25 cellular contexts compared by ENCODE assay signal in the genomic region with DNA sequence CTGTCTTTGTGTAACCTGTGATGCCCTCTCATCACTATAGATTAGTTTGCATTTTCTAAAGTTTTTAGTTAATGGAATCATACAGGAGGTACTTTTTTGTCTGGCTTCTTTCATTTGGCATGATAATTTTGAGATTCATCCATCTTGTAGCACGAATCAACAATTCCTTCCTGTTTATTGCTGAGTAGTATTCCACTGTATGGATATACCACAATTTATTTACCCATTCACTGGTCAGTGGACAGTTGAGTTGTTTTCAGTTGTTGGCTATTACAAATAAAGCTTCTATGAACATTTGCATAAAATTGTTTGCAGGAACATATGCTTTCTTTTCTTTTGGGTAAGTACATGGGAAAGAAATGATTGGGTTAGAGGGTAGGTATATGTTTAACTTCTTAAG.
"Had no signal": no experiment of that assay in that cellular context is flagged by ENCODE, and none has a peak within 500 bp of the region (broad histone marks: within the 10 kb centered on the region; RNA-seq: fewer than 3 reads in every experiment).

No MANE protein-coding gene starts in this region.

- H3K4me1 ChIP-seq: neural progenitor cell, parathyroid adenoma, right lobe of liver, uterus had no signal

- H3K27me3 ChIP-seq: hepatocyte, neural progenitor cell, neutrophil, right atrium auricular region, right lobe of liver, tibial nerve, uterus had no signal

- H3K27ac ChIP-seq: hepatocyte, left ventricle myocardium inferior, neural progenitor cell, neutrophil, parathyroid adenoma, right atrium auricular region, right lobe of liver, tibial nerve, uterus had no signal

- H3K36me3 Mint-ChIP-seq: natural killer cell, neural progenitor cell had no signal

- H2AFZ ChIP-seq: hepatocyte, neural progenitor cell, parathyroid adenoma had no signal

- H3K9ac ChIP-seq: neural progenitor cell, parathyroid adenoma had no signal

- H3K36me3 ChIP-seq: left ventricle myocardium inferior, neural progenitor cell, neutrophil, right atrium auricular region, right lobe of liver, tibial nerve, uterus had no signal

- H3K4me3 ChIP-seq: hepatocyte, left ventricle myocardium inferior, lung, neural progenitor cell, right atrium auricular region, right lobe of liver, smooth muscle cell, tibial nerve, uterus had no signal

- ATAC-seq: natural killer cell; right lobe of liver; stimulated activated naive B cell treated with anti-CD40 and anti-IgM and Interleukin-4, amounts not matched to agents 10 μg/mL and 1 μg/mL and 100 μg/mL, for 72 hours; stimulated activated naive CD8-positive, alpha-beta T cell treated with anti-CD3 and anti-CD28 coated beads, Interleukin-15, amount 100 ng/mL, for 72 hours had no signal

- H3K4me3 Mint-ChIP-seq: mesothelial cell of epicardium; naive B cell; natural killer cell; nephron progenitor cell; neural progenitor cell; stimulated activated naive B cell treated with anti-CD40 and anti-IgM and Interleukin-4, amounts not matched to agents 10 μg/mL and 1 μg/mL and 100 μg/mL, for 72 hours; stimulated activated naive CD8-positive, alpha-beta T cell treated with anti-CD3 and anti-CD28 coated beads, Interleukin-15, amount 100 ng/mL, for 72 hours; type B pancreatic cell had no signal

- DNase-seq: islet precursor cell; left ventricle myocardium inferior; mesendoderm; naive B cell; natural killer cell; nephron progenitor cell; occipital lobe; right lobe of liver; stimulated activated CD4-positive, alpha-beta T cell treated with anti-CD3 and anti-CD28 coated beads, Interleukin-1b, Interleukin-23, amount 100 ng/mL, for 48 hours; stimulated activated CD4-positive, alpha-beta T cell treated with anti-CD3 and anti-CD28 coated beads, Interleukin-2, amount 100 ng/mL, for 48 hours; stimulated activated naive B cell treated with anti-CD40 and anti-IgM and Interleukin-4, amounts not matched to agents 10 μg/mL and 1 μg/mL and 100 μg/mL, for 72 hours; stimulated activated naive CD8-positive, alpha-beta T cell treated with anti-CD3 and anti-CD28 coated beads, Interleukin-15, amount 100 ng/mL, for 72 hours; substantia nigra; uterus had no signal

- H3K27ac Mint-ChIP-seq: mesothelial cell of epicardium; naive B cell; natural killer cell; nephron progenitor cell; neural progenitor cell; progenitor cell of endocrine pancreas; stimulated activated naive CD8-positive, alpha-beta T cell treated with anti-CD3 and anti-CD28 coated beads, Interleukin-15, amount 100 ng/mL, for 72 hours; type B pancreatic cell had no signal

- H3K4me2 ChIP-seq: hepatocyte, neural progenitor cell, smooth muscle cell had no signal

- H3K79me2 ChIP-seq: hepatocyte, parathyroid adenoma had no signal

- H3K9me3 ChIP-seq: neutrophil, uterus had no signal

- H3K27me3 Mint-ChIP-seq: naive B cell; stimulated activated naive B cell treated with anti-CD40 and anti-IgM and Interleukin-4, amounts not matched to agents 10 μg/mL and 1 μg/mL and 100 μg/mL, for 72 hours had no signal
